In the genomic region with DNA sequence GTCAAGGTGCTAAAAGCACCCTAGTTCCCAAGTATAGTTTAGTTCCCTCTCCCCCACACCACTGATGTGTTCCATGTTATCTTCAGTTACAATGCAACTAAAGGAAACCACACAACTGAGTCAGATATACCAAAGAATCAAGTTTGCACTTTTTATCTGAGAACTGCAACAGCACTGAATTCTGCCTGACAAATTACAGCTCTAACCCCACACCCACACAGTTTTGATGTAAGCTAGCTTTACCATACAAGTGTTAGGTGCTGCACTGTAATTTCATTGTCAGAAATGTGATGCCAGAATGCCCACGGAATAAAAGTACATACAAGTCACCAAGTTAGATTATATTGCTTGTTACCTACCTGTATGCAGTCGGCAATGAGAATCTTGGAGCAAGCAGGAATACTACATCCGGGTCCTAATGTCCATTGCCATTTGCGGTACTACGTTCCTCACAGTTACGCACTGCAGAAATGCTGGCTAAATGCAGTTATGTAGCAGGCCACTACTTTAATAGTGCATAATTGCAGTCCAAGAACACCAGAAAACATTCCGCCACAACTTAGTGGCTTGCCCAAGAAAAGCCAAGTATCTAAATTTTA, we compare ENCODE assay signal across 1 cellular context.
TF ChIP-seq lines count a peak whose summit lies in the region.

No MANE protein-coding gene starts in this region.

TF ChIP-seq in K562, 482 proteins besides CTCF, POLR2A, EP300 and RAD21 (continued from another document and continues in another):
- TF ChIP-seq FOXA1 (IDR thresholded peaks at IDR 0.05; ENCODE audit: borderline replicate concordance) (no peak), ARID1B (IDR thresholded peaks at IDR 0.05) (peak; percentile 67), ZNF146 (CRISPR knock-in tag; IDR thresholded peaks at IDR 0.05; ENCODE audit: unreplicated experiment) (no peak), ZNF316 (IDR thresholded peaks at IDR 0.05) (no peak), SMARCB1 (IDR thresholded peaks at IDR 0.05; ENCODE audit: insufficient read length, low read depth) (no peak), EGR1 (conservative IDR thresholded peaks at IDR 0.05) (peak; percentile 61), FOSL1 (tag; conservative IDR thresholded peaks at IDR 0.05) (peak; percentile 66), NEUROD1 (IDR thresholded peaks at IDR 0.05; ENCODE audit: borderline replicate concordance, low read depth, low read length, partially characterized antibody) (no peak), BCOR (IDR thresholded peaks at IDR 0.05) (no peak), FOXK1 (CRISPR knock-in tag; IDR thresholded peaks at IDR 0.05; ENCODE audit: borderline replicate concordance) (0 out of 2 replicates have a peak, but pooled peaks have one; percentile 38), GABPA (tag; conservative IDR thresholded peaks at IDR 0.05; ENCODE audit: low read depth) (no peak), TARDBP (IDR thresholded peaks at IDR 0.05) (no peak), MEF2D (tag; conservative IDR thresholded peaks at IDR 0.05; ENCODE audit: low read depth) (no peak), E2F3 (CRISPR knock-in tag; IDR thresholded peaks at IDR 0.05) (no peak), ZNF764 (CRISPR knock-in tag; IDR thresholded peaks at IDR 0.05; ENCODE audit: low read depth) (no peak), BRCA1 (IDR thresholded peaks at IDR 0.05) (no peak), BRCA1 (CRISPR knock-in tag; IDR thresholded peaks at IDR 0.05) (no peak), MTA1 (IDR thresholded peaks at IDR 0.05; ENCODE audit: borderline replicate concordance) (no peak), GTF2F1 (IDR thresholded peaks at IDR 0.05; ENCODE audit: low read depth, low read length) (no peak), TEAD4 (IDR thresholded peaks at IDR 0.05; ENCODE audit: low read length) (peak; percentile 62), TEAD4 (CRISPR knock-in tag; IDR thresholded peaks at IDR 0.05; ENCODE audit: borderline replicate concordance) (no peak), GTF2E2 (tag; IDR thresholded peaks at IDR 0.05) (no peak), SIN3A (IDR thresholded peaks at IDR 0.05; ENCODE audit: borderline replicate concordance in 2 of 2, control insufficient read depth in 1 of 2, low read depth in 2 of 2, low read length in 2 of 2) (no peak), ZNF79 (CRISPR knock-in tag; IDR thresholded peaks at IDR 0.05; ENCODE audit: low read depth) (no peak)
- TF ChIP-seq, protein P1, sequence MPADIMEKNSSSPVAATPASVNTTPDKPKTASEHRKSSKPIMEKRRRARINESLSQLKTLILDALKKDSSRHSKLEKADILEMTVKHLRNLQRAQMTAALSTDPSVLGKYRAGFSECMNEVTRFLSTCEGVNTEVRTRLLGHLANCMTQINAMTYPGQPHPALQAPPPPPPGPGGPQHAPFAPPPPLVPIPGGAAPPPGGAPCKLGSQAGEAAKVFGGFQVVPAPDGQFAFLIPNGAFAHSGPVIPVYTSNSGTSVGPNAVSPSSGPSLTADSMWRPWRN (IDR thresholded peaks at IDR 0.05; ENCODE audit: low read depth), result no peak
- TF ChIP-seq, protein P2, sequence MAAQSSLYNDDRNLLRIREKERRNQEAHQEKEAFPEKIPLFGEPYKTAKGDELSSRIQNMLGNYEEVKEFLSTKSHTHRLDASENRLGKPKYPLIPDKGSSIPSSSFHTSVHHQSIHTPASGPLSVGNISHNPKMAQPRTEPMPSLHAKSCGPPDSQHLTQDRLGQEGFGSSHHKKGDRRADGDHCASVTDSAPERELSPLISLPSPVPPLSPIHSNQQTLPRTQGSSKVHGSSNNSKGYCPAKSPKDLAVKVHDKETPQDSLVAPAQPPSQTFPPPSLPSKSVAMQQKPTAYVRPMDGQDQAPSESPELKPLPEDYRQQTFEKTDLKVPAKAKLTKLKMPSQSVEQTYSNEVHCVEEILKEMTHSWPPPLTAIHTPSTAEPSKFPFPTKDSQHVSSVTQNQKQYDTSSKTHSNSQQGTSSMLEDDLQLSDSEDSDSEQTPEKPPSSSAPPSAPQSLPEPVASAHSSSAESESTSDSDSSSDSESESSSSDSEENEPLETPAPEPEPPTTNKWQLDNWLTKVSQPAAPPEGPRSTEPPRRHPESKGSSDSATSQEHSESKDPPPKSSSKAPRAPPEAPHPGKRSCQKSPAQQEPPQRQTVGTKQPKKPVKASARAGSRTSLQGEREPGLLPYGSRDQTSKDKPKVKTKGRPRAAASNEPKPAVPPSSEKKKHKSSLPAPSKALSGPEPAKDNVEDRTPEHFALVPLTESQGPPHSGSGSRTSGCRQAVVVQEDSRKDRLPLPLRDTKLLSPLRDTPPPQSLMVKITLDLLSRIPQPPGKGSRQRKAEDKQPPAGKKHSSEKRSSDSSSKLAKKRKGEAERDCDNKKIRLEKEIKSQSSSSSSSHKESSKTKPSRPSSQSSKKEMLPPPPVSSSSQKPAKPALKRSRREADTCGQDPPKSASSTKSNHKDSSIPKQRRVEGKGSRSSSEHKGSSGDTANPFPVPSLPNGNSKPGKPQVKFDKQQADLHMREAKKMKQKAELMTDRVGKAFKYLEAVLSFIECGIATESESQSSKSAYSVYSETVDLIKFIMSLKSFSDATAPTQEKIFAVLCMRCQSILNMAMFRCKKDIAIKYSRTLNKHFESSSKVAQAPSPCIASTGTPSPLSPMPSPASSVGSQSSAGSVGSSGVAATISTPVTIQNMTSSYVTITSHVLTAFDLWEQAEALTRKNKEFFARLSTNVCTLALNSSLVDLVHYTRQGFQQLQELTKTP (IDR thresholded peaks at IDR 0.05; ENCODE audit: low read depth in 1 of 2, partially characterized antibody in 2 of 2), result no peak
- TF ChIP-seq, protein P3, sequence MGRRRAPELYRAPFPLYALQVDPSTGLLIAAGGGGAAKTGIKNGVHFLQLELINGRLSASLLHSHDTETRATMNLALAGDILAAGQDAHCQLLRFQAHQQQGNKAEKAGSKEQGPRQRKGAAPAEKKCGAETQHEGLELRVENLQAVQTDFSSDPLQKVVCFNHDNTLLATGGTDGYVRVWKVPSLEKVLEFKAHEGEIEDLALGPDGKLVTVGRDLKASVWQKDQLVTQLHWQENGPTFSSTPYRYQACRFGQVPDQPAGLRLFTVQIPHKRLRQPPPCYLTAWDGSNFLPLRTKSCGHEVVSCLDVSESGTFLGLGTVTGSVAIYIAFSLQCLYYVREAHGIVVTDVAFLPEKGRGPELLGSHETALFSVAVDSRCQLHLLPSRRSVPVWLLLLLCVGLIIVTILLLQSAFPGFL (CRISPR knock-in tag; IDR thresholded peaks at IDR 0.05), result peak; percentile 28; the same call in 1 of the 2 replicates
- TF ChIP-seq, protein P4, sequence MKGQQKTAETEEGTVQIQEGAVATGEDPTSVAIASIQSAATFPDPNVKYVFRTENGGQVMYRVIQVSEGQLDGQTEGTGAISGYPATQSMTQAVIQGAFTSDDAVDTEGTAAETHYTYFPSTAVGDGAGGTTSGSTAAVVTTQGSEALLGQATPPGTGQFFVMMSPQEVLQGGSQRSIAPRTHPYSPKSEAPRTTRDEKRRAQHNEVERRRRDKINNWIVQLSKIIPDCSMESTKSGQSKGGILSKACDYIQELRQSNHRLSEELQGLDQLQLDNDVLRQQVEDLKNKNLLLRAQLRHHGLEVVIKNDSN (CRISPR knock-in tag; IDR thresholded peaks at IDR 0.05), result no peak
- TF ChIP-seq, protein P5, sequence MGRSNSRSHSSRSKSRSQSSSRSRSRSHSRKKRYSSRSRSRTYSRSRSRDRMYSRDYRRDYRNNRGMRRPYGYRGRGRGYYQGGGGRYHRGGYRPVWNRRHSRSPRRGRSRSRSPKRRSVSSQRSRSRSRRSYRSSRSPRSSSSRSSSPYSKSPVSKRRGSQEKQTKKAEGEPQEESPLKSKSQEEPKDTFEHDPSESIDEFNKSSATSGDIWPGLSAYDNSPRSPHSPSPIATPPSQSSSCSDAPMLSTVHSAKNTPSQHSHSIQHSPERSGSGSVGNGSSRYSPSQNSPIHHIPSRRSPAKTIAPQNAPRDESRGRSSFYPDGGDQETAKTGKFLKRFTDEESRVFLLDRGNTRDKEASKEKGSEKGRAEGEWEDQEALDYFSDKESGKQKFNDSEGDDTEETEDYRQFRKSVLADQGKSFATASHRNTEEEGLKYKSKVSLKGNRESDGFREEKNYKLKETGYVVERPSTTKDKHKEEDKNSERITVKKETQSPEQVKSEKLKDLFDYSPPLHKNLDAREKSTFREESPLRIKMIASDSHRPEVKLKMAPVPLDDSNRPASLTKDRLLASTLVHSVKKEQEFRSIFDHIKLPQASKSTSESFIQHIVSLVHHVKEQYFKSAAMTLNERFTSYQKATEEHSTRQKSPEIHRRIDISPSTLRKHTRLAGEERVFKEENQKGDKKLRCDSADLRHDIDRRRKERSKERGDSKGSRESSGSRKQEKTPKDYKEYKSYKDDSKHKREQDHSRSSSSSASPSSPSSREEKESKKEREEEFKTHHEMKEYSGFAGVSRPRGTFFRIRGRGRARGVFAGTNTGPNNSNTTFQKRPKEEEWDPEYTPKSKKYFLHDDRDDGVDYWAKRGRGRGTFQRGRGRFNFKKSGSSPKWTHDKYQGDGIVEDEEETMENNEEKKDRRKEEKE (IDR thresholded peaks at IDR 0.05; ENCODE audit: borderline replicate concordance in 1 of 2, control insufficient read depth in 1 of 2, low read depth in 2 of 2, low read length in 1 of 2), result peak in 1 of 2 experiments; percentile 24; a peak in 1 of 4 replicates
- TF ChIP-seq, protein P6, sequence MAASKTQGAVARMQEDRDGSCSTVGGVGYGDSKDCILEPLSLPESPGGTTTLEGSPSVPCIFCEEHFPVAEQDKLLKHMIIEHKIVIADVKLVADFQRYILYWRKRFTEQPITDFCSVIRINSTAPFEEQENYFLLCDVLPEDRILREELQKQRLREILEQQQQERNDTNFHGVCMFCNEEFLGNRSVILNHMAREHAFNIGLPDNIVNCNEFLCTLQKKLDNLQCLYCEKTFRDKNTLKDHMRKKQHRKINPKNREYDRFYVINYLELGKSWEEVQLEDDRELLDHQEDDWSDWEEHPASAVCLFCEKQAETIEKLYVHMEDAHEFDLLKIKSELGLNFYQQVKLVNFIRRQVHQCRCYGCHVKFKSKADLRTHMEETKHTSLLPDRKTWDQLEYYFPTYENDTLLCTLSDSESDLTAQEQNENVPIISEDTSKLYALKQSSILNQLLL (CRISPR knock-in tag; IDR thresholded peaks at IDR 0.05; ENCODE audit: borderline replicate concordance), result no peak
- TF ChIP-seq, protein P7, sequence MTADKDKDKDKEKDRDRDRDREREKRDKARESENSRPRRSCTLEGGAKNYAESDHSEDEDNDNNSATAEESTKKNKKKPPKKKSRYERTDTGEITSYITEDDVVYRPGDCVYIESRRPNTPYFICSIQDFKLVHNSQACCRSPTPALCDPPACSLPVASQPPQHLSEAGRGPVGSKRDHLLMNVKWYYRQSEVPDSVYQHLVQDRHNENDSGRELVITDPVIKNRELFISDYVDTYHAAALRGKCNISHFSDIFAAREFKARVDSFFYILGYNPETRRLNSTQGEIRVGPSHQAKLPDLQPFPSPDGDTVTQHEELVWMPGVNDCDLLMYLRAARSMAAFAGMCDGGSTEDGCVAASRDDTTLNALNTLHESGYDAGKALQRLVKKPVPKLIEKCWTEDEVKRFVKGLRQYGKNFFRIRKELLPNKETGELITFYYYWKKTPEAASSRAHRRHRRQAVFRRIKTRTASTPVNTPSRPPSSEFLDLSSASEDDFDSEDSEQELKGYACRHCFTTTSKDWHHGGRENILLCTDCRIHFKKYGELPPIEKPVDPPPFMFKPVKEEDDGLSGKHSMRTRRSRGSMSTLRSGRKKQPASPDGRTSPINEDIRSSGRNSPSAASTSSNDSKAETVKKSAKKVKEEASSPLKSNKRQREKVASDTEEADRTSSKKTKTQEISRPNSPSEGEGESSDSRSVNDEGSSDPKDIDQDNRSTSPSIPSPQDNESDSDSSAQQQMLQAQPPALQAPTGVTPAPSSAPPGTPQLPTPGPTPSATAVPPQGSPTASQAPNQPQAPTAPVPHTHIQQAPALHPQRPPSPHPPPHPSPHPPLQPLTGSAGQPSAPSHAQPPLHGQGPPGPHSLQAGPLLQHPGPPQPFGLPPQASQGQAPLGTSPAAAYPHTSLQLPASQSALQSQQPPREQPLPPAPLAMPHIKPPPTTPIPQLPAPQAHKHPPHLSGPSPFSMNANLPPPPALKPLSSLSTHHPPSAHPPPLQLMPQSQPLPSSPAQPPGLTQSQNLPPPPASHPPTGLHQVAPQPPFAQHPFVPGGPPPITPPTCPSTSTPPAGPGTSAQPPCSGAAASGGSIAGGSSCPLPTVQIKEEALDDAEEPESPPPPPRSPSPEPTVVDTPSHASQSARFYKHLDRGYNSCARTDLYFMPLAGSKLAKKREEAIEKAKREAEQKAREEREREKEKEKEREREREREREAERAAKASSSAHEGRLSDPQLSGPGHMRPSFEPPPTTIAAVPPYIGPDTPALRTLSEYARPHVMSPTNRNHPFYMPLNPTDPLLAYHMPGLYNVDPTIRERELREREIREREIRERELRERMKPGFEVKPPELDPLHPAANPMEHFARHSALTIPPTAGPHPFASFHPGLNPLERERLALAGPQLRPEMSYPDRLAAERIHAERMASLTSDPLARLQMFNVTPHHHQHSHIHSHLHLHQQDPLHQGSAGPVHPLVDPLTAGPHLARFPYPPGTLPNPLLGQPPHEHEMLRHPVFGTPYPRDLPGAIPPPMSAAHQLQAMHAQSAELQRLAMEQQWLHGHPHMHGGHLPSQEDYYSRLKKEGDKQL (CRISPR knock-in tag; IDR thresholded peaks at IDR 0.05; ENCODE audit: borderline replicate concordance), result no peak
- TF ChIP-seq, protein P8, sequence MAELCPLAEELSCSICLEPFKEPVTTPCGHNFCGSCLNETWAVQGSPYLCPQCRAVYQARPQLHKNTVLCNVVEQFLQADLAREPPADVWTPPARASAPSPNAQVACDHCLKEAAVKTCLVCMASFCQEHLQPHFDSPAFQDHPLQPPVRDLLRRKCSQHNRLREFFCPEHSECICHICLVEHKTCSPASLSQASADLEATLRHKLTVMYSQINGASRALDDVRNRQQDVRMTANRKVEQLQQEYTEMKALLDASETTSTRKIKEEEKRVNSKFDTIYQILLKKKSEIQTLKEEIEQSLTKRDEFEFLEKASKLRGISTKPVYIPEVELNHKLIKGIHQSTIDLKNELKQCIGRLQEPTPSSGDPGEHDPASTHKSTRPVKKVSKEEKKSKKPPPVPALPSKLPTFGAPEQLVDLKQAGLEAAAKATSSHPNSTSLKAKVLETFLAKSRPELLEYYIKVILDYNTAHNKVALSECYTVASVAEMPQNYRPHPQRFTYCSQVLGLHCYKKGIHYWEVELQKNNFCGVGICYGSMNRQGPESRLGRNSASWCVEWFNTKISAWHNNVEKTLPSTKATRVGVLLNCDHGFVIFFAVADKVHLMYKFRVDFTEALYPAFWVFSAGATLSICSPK (IDR thresholded peaks at IDR 0.05; ENCODE audit: borderline replicate concordance), result no peak
- TF ChIP-seq, protein P9, sequence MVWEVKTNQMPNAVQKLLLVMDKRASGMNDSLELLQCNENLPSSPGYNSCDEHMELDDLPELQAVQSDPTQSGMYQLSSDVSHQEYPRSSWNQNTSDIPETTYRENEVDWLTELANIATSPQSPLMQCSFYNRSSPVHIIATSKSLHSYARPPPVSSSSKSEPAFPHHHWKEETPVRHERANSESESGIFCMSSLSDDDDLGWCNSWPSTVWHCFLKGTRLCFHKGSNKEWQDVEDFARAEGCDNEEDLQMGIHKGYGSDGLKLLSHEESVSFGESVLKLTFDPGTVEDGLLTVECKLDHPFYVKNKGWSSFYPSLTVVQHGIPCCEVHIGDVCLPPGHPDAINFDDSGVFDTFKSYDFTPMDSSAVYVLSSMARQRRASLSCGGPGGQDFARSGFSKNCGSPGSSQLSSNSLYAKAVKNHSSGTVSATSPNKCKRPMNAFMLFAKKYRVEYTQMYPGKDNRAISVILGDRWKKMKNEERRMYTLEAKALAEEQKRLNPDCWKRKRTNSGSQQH (CRISPR knock-in tag; IDR thresholded peaks at IDR 0.05), result peak; percentile 85
